In the genomic region with DNA sequence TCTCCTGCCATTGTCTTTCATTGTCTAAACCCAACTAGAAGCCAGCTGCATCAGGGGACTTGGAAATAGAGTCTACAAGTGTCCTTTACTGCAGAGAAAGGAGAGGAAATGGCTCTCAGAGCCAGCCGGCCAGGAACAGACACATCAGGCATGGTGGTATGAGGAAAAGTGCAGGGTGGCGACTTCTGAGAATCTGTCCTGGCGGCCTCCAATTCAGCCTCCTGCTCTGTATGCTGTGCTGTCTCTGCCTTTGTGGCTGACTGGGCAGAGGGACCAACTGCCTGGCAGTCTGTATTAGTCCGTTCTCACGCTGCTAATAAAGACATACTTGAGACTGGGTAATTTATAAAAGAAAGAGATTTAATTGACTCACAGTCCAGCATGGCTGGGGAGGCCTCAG, we compare ENCODE assay signal across 32 cellular contexts. TPM values are rescaled to one million over a fixed set of nuclear protein-coding genes. Genes with fewer than 3 reads are reported as not detected.
"Had no signal": no experiment of that assay in that cellular context is flagged by ENCODE, and none has a peak within 500 bp of the region (broad histone marks: within the 10 kb centered on the region; RNA-seq: fewer than 3 reads in every experiment).

No MANE protein-coding gene starts in this region.

- H3K27me3 ChIP-seq: body of pancreas, gastroesophageal sphincter, heart left ventricle, left lung, neutrophil, ovary, uterus had no signal

- H3K36me3 ChIP-seq: gastroesophageal sphincter, heart left ventricle, left lung, lower lobe of right lung, neutrophil, ovary, uterus had no signal

- ATAC-seq: activated CD4-positive, alpha-beta T cell treated with anti-CD3 and anti-CD28 coated beads for 36 hours; activated CD8-positive, alpha-beta memory T cell treated with anti-CD3 and anti-CD28 coated beads, Interleukin-2, amount 10 ng/mL, durations not matched to agents 7 days and 5 days; activated CD8-positive, alpha-beta T cell treated with anti-CD3 and anti-CD28 coated beads, Interleukin-2, amount 10 ng/mL, durations not matched to agents 7 days and 5 days; activated naive CD8-positive, alpha-beta T cell treated with anti-CD3 and anti-CD28 coated beads, Interleukin-2, amount 50 U/mL, for 24 hours; body of pancreas; gastroesophageal sphincter; heart left ventricle; left lung; lower lobe of right lung; right cardiac atrium; T-cell had no signal

- H3K36me3 Mint-ChIP-seq: activated CD8-positive, alpha-beta memory T cell treated with anti-CD3 and anti-CD28 coated beads, Interleukin-2, amount 10 ng/mL, durations not matched to agents 7 days and 5 days; activated naive CD4-positive, alpha-beta T cell treated with anti-CD3 and anti-CD28 coated beads, Interleukin-2, amount 50 U/mL, for 24 hours; T-cell; type B pancreatic cell had no signal

- FAIRE-seq: endothelial cell of umbilical vein had no signal

- H3K27me3 Mint-ChIP-seq: activated CD8-positive, alpha-beta memory T cell treated with anti-CD3 and anti-CD28 coated beads, Interleukin-2, amount 10 ng/mL, durations not matched to agents 7 days and 5 days; activated naive CD4-positive, alpha-beta T cell treated with anti-CD3 and anti-CD28 coated beads, Interleukin-2, amount 50 U/mL, for 24 hours; activated naive CD8-positive, alpha-beta T cell treated with anti-CD3 and anti-CD28 coated beads, Interleukin-2, amount 50 U/mL, for 24 hours; T-cell; type B pancreatic cell had no signal

- DNase-seq: activated CD4-positive, alpha-beta T cell treated with anti-CD3 and anti-CD28 coated beads for 36 hours; activated CD4-positive, CD25-positive, alpha-beta regulatory T cell; activated CD8-positive, alpha-beta memory T cell treated with anti-CD3 and anti-CD28 coated beads, Interleukin-2, amount 10 ng/mL, durations not matched to agents 7 days and 5 days; activated CD8-positive, alpha-beta T cell treated with anti-CD3 and anti-CD28 coated beads, Interleukin-2, amount 10 ng/mL, durations not matched to agents 7 days and 5 days; activated naive CD8-positive, alpha-beta T cell treated with anti-CD3 and anti-CD28 coated beads, Interleukin-2, amount 50 U/mL, for 24 hours; activated T-cell treated with anti-CD3 and anti-CD28 coated beads, Interleukin-2, amount 50 U/mL, for 48 hours; aorta; body of pancreas; cerebellar nuclear complex; heart left ventricle; kidney glomerular epithelial cell; left lung; lower lobe of right lung; mesendoderm; nephron progenitor cell; ovary; right cardiac atrium; stimulated activated CD4-positive, alpha-beta T cell treated with anti-CD3 and anti-CD28 coated beads, Interleukin-2, amount 100 ng/mL, for 48 hours; stimulated activated naive CD4-positive, alpha-beta T cell treated with Interleukin-2 at 50 U/mL for 16 hours; T-cell; uterus had no signal

- H3K27ac Mint-ChIP-seq: activated CD4-positive, alpha-beta T cell treated with anti-CD3 and anti-CD28 coated beads for 36 hours; activated CD8-positive, alpha-beta memory T cell treated with anti-CD3 and anti-CD28 coated beads, Interleukin-2, amount 10 ng/mL, durations not matched to agents 7 days and 5 days; activated CD8-positive, alpha-beta T cell treated with anti-CD3 and anti-CD28 coated beads, Interleukin-2, amount 10 ng/mL, durations not matched to agents 7 days and 5 days; activated naive CD4-positive, alpha-beta T cell treated with anti-CD3 and anti-CD28 coated beads, Interleukin-2, amount 50 U/mL, for 24 hours; activated naive CD8-positive, alpha-beta T cell treated with anti-CD3 and anti-CD28 coated beads, Interleukin-2, amount 50 U/mL, for 24 hours; activated T-helper 2 cell treated with anti-CD3 and anti-CD28 coated beads, Interferon-gamma antibody, Interleukin-2, Interleukin-4, amounts not matched to agents 10 μg/mL and 5 μg/mL and 100 μg/mL, durations not matched to agents 14 hours and 24 hours and 36 hours; nephron progenitor cell; T-cell; T-helper 2 cell treated with Interferon-gamma antibody and Interleukin-4, amounts not matched to agents 5 μg/mL and 100 μg/mL, for 36 hours; type B pancreatic cell had no signal

- H3K4me3 Mint-ChIP-seq: activated CD4-positive, alpha-beta T cell treated with anti-CD3 and anti-CD28 coated beads for 36 hours; activated CD8-positive, alpha-beta memory T cell treated with anti-CD3 and anti-CD28 coated beads, Interleukin-2, amount 10 ng/mL, durations not matched to agents 7 days and 5 days; activated CD8-positive, alpha-beta T cell treated with anti-CD3 and anti-CD28 coated beads, Interleukin-2, amount 10 ng/mL, durations not matched to agents 7 days and 5 days; activated naive CD4-positive, alpha-beta T cell treated with anti-CD3 and anti-CD28 coated beads, Interleukin-2, amount 50 U/mL, for 24 hours; activated naive CD8-positive, alpha-beta T cell treated with anti-CD3 and anti-CD28 coated beads, Interleukin-2, amount 50 U/mL, for 24 hours; nephron progenitor cell; T-cell; T-helper 2 cell treated with Interferon-gamma antibody and Interleukin-4, amounts not matched to agents 5 μg/mL and 100 μg/mL, for 36 hours; type B pancreatic cell had no signal

- H3K4me1 ChIP-seq: body of pancreas, gastroesophageal sphincter, heart left ventricle, lower lobe of right lung, uterus had no signal

- H3K4me1 Mint-ChIP-seq: activated CD4-positive, alpha-beta T cell treated with anti-CD3 and anti-CD28 coated beads for 36 hours; activated CD8-positive, alpha-beta memory T cell treated with anti-CD3 and anti-CD28 coated beads, Interleukin-2, amount 10 ng/mL, durations not matched to agents 7 days and 5 days; activated naive CD4-positive, alpha-beta T cell treated with anti-CD3 and anti-CD28 coated beads, Interleukin-2, amount 50 U/mL, for 24 hours; activated naive CD8-positive, alpha-beta T cell treated with anti-CD3 and anti-CD28 coated beads, Interleukin-2, amount 50 U/mL, for 24 hours; nephron progenitor cell; T-cell had no signal

- H3K9me3 ChIP-seq: body of pancreas, gastroesophageal sphincter, neutrophil, ovary, uterus had no signal

- H3K27ac ChIP-seq: body of pancreas, coronary artery, gastroesophageal sphincter, heart left ventricle, left lung, lower lobe of right lung, neutrophil, ovary, uterus had no signal

- H3K4me3 ChIP-seq: body of pancreas, coronary artery, gastroesophageal sphincter, heart left ventricle, left lung, lower lobe of right lung, ovary, uterus had no signal

RNA-seq across cellular contexts. Expression of a gene that starts 36.8 kb away (rescaled TPM):
- total RNA-seq: activated CD4-positive, alpha-beta T cell treated with anti-CD3 and anti-CD28 coated beads for 36 hours; activated CD8-positive, alpha-beta memory T cell treated with anti-CD3 and anti-CD28 coated beads, Interleukin-2, amount 10 ng/mL, durations not matched to agents 7 days and 5 days; activated CD8-positive, alpha-beta T cell treated with anti-CD3 and anti-CD28 coated beads, Interleukin-2, amount 10 ng/mL, durations not matched to agents 7 days and 5 days; activated T-helper 2 cell treated with anti-CD3 and anti-CD28 coated beads, Interferon-gamma antibody, Interleukin-2, Interleukin-4, amounts not matched to agents 10 μg/mL and 5 μg/mL and 100 μg/mL, durations not matched to agents 14 hours and 24 hours and 36 hours; endothelial cell of umbilical vein; fibroblast of lung; fibroblast of villous mesenchyme; pulmonary artery endothelial cell had no signal
- polyA plus RNA-seq: endothelial cell of umbilical vein, fibroblast of lung had no signal
